1 cellular context compared by ENCODE assay signal in genomic region chr20:51378171-51378928, GRCh38.
TF ChIP-seq lines count a peak whose summit lies in the region.

No MANE protein-coding gene starts in this region.

TF ChIP-seq in HepG2, 621 proteins besides CTCF, POLR2A, EP300 and RAD21 (continued from another document):
- TF ChIP-seq AKNA (CRISPR knock-in tag; IDR thresholded peaks at IDR 0.05; ENCODE audit: borderline replicate concordance), result no peak
- peak; percentile 56; the same call in 1 of the 2 replicates for TF ChIP-seq ZBTB33 (CRISPR knock-in tag; IDR thresholded peaks at IDR 0.05)
- no peak for TF ChIP-seq MBD4 (IDR thresholded peaks at IDR 0.05; ENCODE audit: borderline replicate concordance, low read length)
- no peak for TF ChIP-seq ZNF407 (CRISPR knock-in tag; IDR thresholded peaks at IDR 0.05; ENCODE audit: not compliant biosample characterization)
- TF ChIP-seq STAG1 (CRISPR knock-in tag; IDR thresholded peaks at IDR 0.05), result peak; percentile 85
- TF ChIP-seq ZNF737 (CRISPR knock-in tag; IDR thresholded peaks at IDR 0.05; ENCODE audit: borderline replicate concordance), result no peak
- TF ChIP-seq JDP2 (CRISPR knock-in tag; IDR thresholded peaks at IDR 0.05; ENCODE audit: borderline replicate concordance), result no peak
- no peak for TF ChIP-seq SCMH1 (CRISPR knock-in tag; IDR thresholded peaks at IDR 0.05; ENCODE audit: borderline replicate concordance)
- no peak for TF ChIP-seq ZNF326 (CRISPR knock-in tag; IDR thresholded peaks at IDR 0.05; ENCODE audit: borderline replicate concordance)
- TF ChIP-seq ZNF496 (CRISPR knock-in tag; IDR thresholded peaks at IDR 0.05; ENCODE audit: insufficient replicate concordance), result no peak
- TF ChIP-seq NCOR1 (IDR thresholded peaks at IDR 0.05; ENCODE audit: borderline replicate concordance, low read length), result no peak
- TF ChIP-seq AHR (CRISPR knock-in tag; IDR thresholded peaks at IDR 0.05), result no peak
- no peak for TF ChIP-seq SKIL (CRISPR knock-in tag; IDR thresholded peaks at IDR 0.05; ENCODE audit: borderline replicate concordance)
- no peak for TF ChIP-seq WIZ (CRISPR knock-in tag; IDR thresholded peaks at IDR 0.05)
- no peak for TF ChIP-seq HNF1B (CRISPR knock-in tag; IDR thresholded peaks at IDR 0.05)
- no peak for TF ChIP-seq ZSCAN22 (CRISPR knock-in tag; IDR thresholded peaks at IDR 0.05)
- no peak for TF ChIP-seq GLI4 (CRISPR knock-in tag; IDR thresholded peaks at IDR 0.05; ENCODE audit: borderline replicate concordance)
- no peak for TF ChIP-seq ZNF530 (CRISPR knock-in tag; IDR thresholded peaks at IDR 0.05; ENCODE audit: low read depth)
- no peak for TF ChIP-seq ZNF138 (CRISPR knock-in tag; IDR thresholded peaks at IDR 0.05; ENCODE audit: low read depth)
- TF ChIP-seq ZNF10 (CRISPR knock-in tag; IDR thresholded peaks at IDR 0.05; ENCODE audit: borderline replicate concordance, low read depth), result no peak
